ENCODE assay signal across 8 cellular contexts in the genomic region with DNA sequence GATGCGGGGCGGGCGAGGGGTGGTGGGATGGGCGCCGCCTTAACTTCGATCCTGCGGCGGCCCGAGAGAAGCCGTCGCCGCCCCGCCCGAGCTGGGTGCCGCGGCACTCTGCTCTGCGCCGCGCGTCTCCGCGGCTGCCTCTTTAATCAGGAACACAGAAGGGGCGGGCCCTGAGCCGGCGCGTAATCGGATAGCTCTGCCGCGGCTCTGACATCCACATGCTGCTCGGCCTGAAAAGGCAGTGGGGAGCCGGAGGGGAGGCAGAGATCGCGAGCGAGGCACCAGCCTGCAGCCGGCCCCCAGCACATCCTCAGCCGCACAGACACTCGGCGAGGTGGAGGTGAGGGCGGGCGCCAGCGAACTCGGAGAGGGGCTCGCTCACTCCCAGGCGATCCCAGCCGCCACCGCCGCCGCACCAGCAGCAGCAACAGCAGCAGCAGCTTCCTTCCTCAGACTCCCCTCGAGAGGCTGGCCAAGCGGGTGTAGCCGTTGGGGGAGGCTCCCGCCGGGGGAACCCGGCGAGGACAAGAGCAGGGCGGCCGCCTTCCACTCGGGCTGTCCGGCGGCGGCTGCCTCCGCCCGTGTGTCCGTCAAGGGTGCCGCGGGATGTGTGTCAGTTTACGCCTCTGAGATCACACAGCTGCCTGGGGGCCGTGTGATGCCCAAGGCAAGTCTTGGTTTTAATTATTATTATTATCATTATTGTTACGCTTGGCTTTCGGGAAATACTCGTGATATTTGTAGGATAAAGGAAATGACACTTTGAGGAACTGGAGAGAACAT. TPM values are rescaled to one million over a fixed set of nuclear protein-coding genes. Genes with fewer than 3 reads are reported as not detected.
A peak's percentile ranks its signal among the peaks of the same experiment; 100 is the strongest.
DNase-seq lines count a peak whose midpoint lies in the region; ATAC-seq, FAIRE-seq and TF ChIP-seq lines count a peak whose summit lies in the region.

Gene NRP2 (plus strand): TSS at position 263 of the 783 bp plus-strand sequence. CDS start 790 bp downstream, outside the sequence.

- TF ChIP-seq POLR2A in lower leg skin (IDR thresholded peaks at IDR 0.05) = peak in 1 of 2 donors; percentile 2

- H3K36me3 ChIP-seq in effector memory CD4-positive, alpha-beta T cell (ENCODE audit: control insufficient read depth, insufficient read depth, low read length) = no peaks in the 10 kb centered on the region

- H3K9me3 ChIP-seq in effector memory CD4-positive, alpha-beta T cell (ENCODE audit: control insufficient read depth, low read length) = no peaks in the 10 kb centered on the region

- H3K4me3 ChIP-seq in AG10803 (ENCODE audit: low read length) (peak within 1 kb of the TSS; percentile 81), lower leg skin (ENCODE audit: low read depth, poor library complexity, severe bottlenecking) (peak within 1 kb of the TSS; percentile 49)
- H3K4me3 ChIP-seq in effector memory CD4-positive, alpha-beta T cell (ENCODE audit: insufficient read depth, low read depth, low read length, poor library complexity, severe bottlenecking) = peak within 1 kb of the TSS; percentile 60

- peaks cover 36% of the 10 kb centered on the region for H3K27me3 ChIP-seq in effector memory CD4-positive, alpha-beta T cell (replicated peaks; ENCODE audit: control insufficient read depth, insufficient read depth, low read length, poor library complexity, severe bottlenecking)

- peaks cover 17% of the 10 kb centered on the region for H3K4me1 ChIP-seq in effector memory CD4-positive, alpha-beta T cell (ENCODE audit: control insufficient read depth, insufficient read depth, low read length, poor library complexity, severe bottlenecking)

- H3K27ac ChIP-seq in effector memory CD4-positive, alpha-beta T cell (ENCODE audit: insufficient read depth, low read length, poor library complexity, severe bottlenecking) = no peak within 1 kb of the TSS

- peak; percentile 54 for FAIRE-seq in GM19239 (lab: Jason Lieb, UNC)

- WGBS in lower leg skin, 2 donors = 0 to 2% methylated on average over 37 to 42 of the region's 71 CpGs

- TF ChIP-seq CTCF in AG10803 (conservative IDR thresholded peaks at IDR 0.05; ENCODE audit: low read length) (no peak; the same call in 1 of the 2 replicates), lower leg skin (IDR thresholded peaks at IDR 0.05) (no peak)

- ATAC-seq in HG03280 (IDR thresholded peaks at IDR 0.05; ENCODE audit: unreplicated experiment) = peak; percentile 70

- intact Hi-C loops in lower leg skin (cut with DNase I; ENCODE audit: low total_unique reads) = loop anchor here (10.0 kb wide), 1 partner anchor 1358 kb away; no protein-coding TSS in a partner anchor

- peak; percentile 84 for DNase-seq in AG10803 (ENCODE audit: low read depth)
- peak; percentile 44 for DNase-seq in GM19239 (ENCODE audit: insufficient read length, low spot score)
- peak; percentile 68 to 91 for DNase-seq in NCI-H526 (lab: John Stamatoyannopoulos, UW)
- DNase-seq in activated CD4-positive, alpha-beta T cell treated with anti-CD3 and anti-CD28 coated beads, Interleukin-2, amount 50 U/mL, for 48 hours = peak; percentile 65
- peak in 1 of 3 donors; percentile 11 for DNase-seq in effector memory CD4-positive, alpha-beta T cell
- peak; percentile 77 to 96 for DNase-seq in lower leg skin (ENCODE audit: low spot score in 2 of 2)
- peak; percentile 37 to 49 for DNase-seq in stimulated activated CD4-positive, alpha-beta T cell treated with anti-CD3 and anti-CD28 coated beads, Interleukin-4, amount 100 ng/mL, for 48 hours (ENCODE audit: low read depth in 2 of 2)

RNA-seq across cellular contexts. Expression of gene NRP2, which starts in this region (rescaled TPM):
- total RNA-seq in lower leg skin = 10 to 100 TPM in 1 of 4 donors, 1 to 10 TPM in 3; 4.0 to 11.5 (median 5.9) TPM
